Comparison of ENCODE assay signal across 8 cellular contexts in genomic region chrX:130172127-130172834, GRCh38. TPM values are rescaled to one million over a fixed set of nuclear protein-coding genes. Genes with fewer than 3 reads are reported as not detected.
DNase-seq lines count a peak whose midpoint lies in the region; ATAC-seq and TF ChIP-seq lines count a peak whose summit lies in the region.

No MANE protein-coding gene starts in this region.

- no peaks in the 10 kb centered on the region for H3K9me3 Mint-ChIP-seq in CD4-positive, alpha-beta memory T cell
- H3K9me3 Mint-ChIP-seq in effector memory CD8-positive, alpha-beta T cell = no peaks in the 10 kb centered on the region

- DNase-seq in CD4-positive, alpha-beta memory T cell = no peak
- DNase-seq in NB4 (ENCODE audit: low read depth) (no peak), kidney tubule cell (ENCODE audit: low spot score) (no peak)
- DNase-seq in effector memory CD8-positive, alpha-beta T cell = no peak
- DNase-seq in activated CD4-positive, CD25-positive, alpha-beta regulatory T cell treated with anti-CD3 and anti-CD28 coated beads, Interleukin-2, amount 50 U/mL, for 72 hours = no peak

- H3K4me3 ChIP-seq in CD4-positive, alpha-beta memory T cell (ENCODE audit: low read length in 2 of 2) = peak overlapping the region; percentile 58 to 78
- H3K4me3 ChIP-seq in NB4 (ENCODE audit: low read depth, low read length) = peak overlapping the region; percentile 52
- peak overlapping the region; percentile 49 for H3K4me3 ChIP-seq in neuron (ENCODE audit: low read length)

- H3K27me3 ChIP-seq in CD4-positive, alpha-beta memory T cell (ENCODE audit: insufficient read depth, low read length) = no peaks in the 10 kb centered on the region
- H3K27me3 ChIP-seq in neuron (ENCODE audit: insufficient read depth, low read length) = no peaks in the 10 kb centered on the region

- CTCF ChIA-PET in CD4-positive, alpha-beta memory T cell (lab: Charles Lee; ENCODE audit: partially characterized antibody) = interaction anchor here (1.0 to 3.9 kb wide), 3 partner anchors 52 to 92 kb away, joined by 3 to 24 read pairs (median 3); no protein-coding TSS in a partner anchor

- no peak for TF ChIP-seq CTCF in NB4 (IDR thresholded peaks at IDR 0.05; ENCODE audit: low read depth, low read length)

- H3K4me3 Mint-ChIP-seq in CD4-positive, alpha-beta memory T cell = peak overlapping the region; percentile 87 to 93 (median 92)
- peak overlapping the region; percentile 89 for H3K4me3 Mint-ChIP-seq in effector memory CD8-positive, alpha-beta T cell

- H3K36me3 ChIP-seq in CD4-positive, alpha-beta memory T cell (ENCODE audit: insufficient read depth, low read length) = no peaks in the 10 kb centered on the region
- H3K36me3 ChIP-seq in neuron (ENCODE audit: insufficient read depth, low read length) = no peaks in the 10 kb centered on the region

- peak overlapping the region; percentile 61 for H3K27ac ChIP-seq in CD4-positive, alpha-beta memory T cell (ENCODE audit: low read depth, low read length)

- intact Hi-C loops in CD4-positive, alpha-beta memory T cell (cut with micrococcal nuclease) = no loop called here

- H2AFZ ChIP-seq in neuron (ENCODE audit: low read depth, low read length) = no peak overlapping the region

- peak overlapping the region; percentile 74 to 93 (median 87) for H3K27ac Mint-ChIP-seq in CD4-positive, alpha-beta memory T cell
- H3K27ac Mint-ChIP-seq in effector memory CD8-positive, alpha-beta T cell = peak overlapping the region; percentile 87

- H3K36me3 Mint-ChIP-seq in CD4-positive, alpha-beta memory T cell = peaks cover 0 to 10% of the 10 kb centered on the region in 2 donors
- peaks cover 11% of the 10 kb centered on the region for H3K36me3 Mint-ChIP-seq in effector memory CD8-positive, alpha-beta T cell (ENCODE audit: insufficient read depth)

- peaks cover 18 to 59% (median 28%) of the 10 kb centered on the region in 4 donors for H3K4me1 Mint-ChIP-seq in CD4-positive, alpha-beta memory T cell
- H3K4me1 Mint-ChIP-seq in effector memory CD8-positive, alpha-beta T cell (ENCODE audit: low read depth in 2 of 2) = peaks cover 26 to 30% of the 10 kb centered on the region in 2 donors

- POLR2A ChIA-PET in CD4-positive, alpha-beta memory T cell (lab: Charles Lee; ENCODE audit: partially characterized antibody) = interaction anchor here (1.0 to 4.0 kb wide), 12 partner anchors 7 to 90 kb away, joined by 3 to 28 read pairs (median 6); no protein-coding TSS in a partner anchor

- H3K9me3 ChIP-seq in CD4-positive, alpha-beta memory T cell (ENCODE audit: control insufficient read depth in 1 of 2, low read length in 2 of 2) = no peaks in the 10 kb centered on the region
- H3K9me3 ChIP-seq in neuron (ENCODE audit: low read length) = no peaks in the 10 kb centered on the region

- no peaks in the 10 kb centered on the region for H3K27me3 Mint-ChIP-seq in CD4-positive, alpha-beta memory T cell
- no peaks in the 10 kb centered on the region for H3K27me3 Mint-ChIP-seq in effector memory CD8-positive, alpha-beta T cell

- H3K4me1 ChIP-seq in CD4-positive, alpha-beta memory T cell (ENCODE audit: insufficient read depth, low read length) = peaks cover 34% of the 10 kb centered on the region
- H3K4me1 ChIP-seq in neuron (ENCODE audit: insufficient read depth, low read length) = peaks cover 27% of the 10 kb centered on the region

- TF ChIP-seq POLR2A in NB4 (IDR thresholded peaks at IDR 0.05; ENCODE audit: extremely low read depth, insufficient read length) = no peak

- no peak for ATAC-seq in effector memory CD8-positive, alpha-beta T cell (replicated peaks)
- ATAC-seq in GM21381 (IDR thresholded peaks at IDR 0.05; ENCODE audit: unreplicated experiment) (no peak), HG02885 (IDR thresholded peaks at IDR 0.05; ENCODE audit: poor library complexity, unreplicated experiment) (no peak)

RNA-seq across cellular contexts. Expression of gene RAB33A, which starts 0.5 kb away (rescaled TPM):
- 10 to 100 TPM in 1 of 2 experiments, 1 to 10 TPM in 1; 9.7 to 10.1 TPM for total RNA-seq in CD4-positive, alpha-beta memory T cell
- polyA plus RNA-seq in CD4-positive, alpha-beta memory T cell = 1 to 10 TPM; 5.6 to 10.0 TPM

RNA-seq across cellular contexts. Expression of gene AIFM1, which starts 6.6 kb away (rescaled TPM):
- total RNA-seq in CD4-positive, alpha-beta memory T cell = 10 to 100 TPM; 20.0 to 23.6 TPM
- polyA plus RNA-seq in CD4-positive, alpha-beta memory T cell = 10 to 100 TPM; 32.2 to 39.4 TPM
